ENCODE assay signal across 7 cellular contexts in genomic region chr7:55472406-55472805, GRCh38.
DNase-seq lines count a peak whose midpoint lies in the region; ATAC-seq, FAIRE-seq and TF ChIP-seq lines count a peak whose summit lies in the region.
"Not testable (repeated sequence)": the region's sequence is repeated elsewhere in the genome, so short reads cannot be mapped to it uniquely, and the experiment has no call there.

No MANE protein-coding gene starts in this region.

- H3K27ac ChIP-seq in CD4-positive, CD25-positive, alpha-beta regulatory T cell (ENCODE audit: insufficient read depth, low read length, poor library complexity, severe bottlenecking); K562 (ENCODE audit: extremely low read depth, low read depth, low read length); endothelial cell of umbilical vein (ENCODE audit: insufficient read depth, low read depth, low read length): not testable (repeated sequence)

- not testable (repeated sequence) for DNase-seq in CD4-positive, CD25-positive, alpha-beta regulatory T cell; GM12892 (ENCODE audit: insufficient read length); HTR-8/SVneo (ENCODE audit: insufficient read length, low spot score); activated CD8-positive, alpha-beta T cell treated with anti-CD3 and anti-CD28 coated beads, Interleukin-2, amount 10 ng/mL, durations not matched to agents 7 days and 5 days; K562 (ENCODE audit: extremely low read depth in 1 of 4, low spot score in 3 of 4); endothelial cell of umbilical vein (ENCODE audit: low read depth, low spot score); stimulated activated effector memory CD8-positive, alpha-beta T cell treated with anti-CD3 and anti-CD28 coated beads, Interleukin-12 subunit alpha, Interleukin-12 subunit beta, amount 100 ng/mL, for 72 hours (ENCODE audit: low spot score in 2 of 2)

- peaks cover 28% of the 10 kb centered on the region for H3K36me3 Mint-ChIP-seq in CD4-positive, CD25-positive, alpha-beta regulatory T cell
- H3K36me3 Mint-ChIP-seq in activated CD8-positive, alpha-beta T cell treated with anti-CD3 and anti-CD28 coated beads, Interleukin-2, amount 10 ng/mL, durations not matched to agents 7 days and 5 days (ENCODE audit: low read depth) = peaks cover 31% of the 10 kb centered on the region
- peaks cover 28% of the 10 kb centered on the region for H3K36me3 Mint-ChIP-seq in stimulated activated effector memory CD8-positive, alpha-beta T cell treated with anti-CD3 and anti-CD28 coated beads, Interleukin-12 subunit alpha, Interleukin-12 subunit beta, amount 100 ng/mL, for 72 hours

- H3K27me3 ChIP-seq in CD4-positive, CD25-positive, alpha-beta regulatory T cell (ENCODE audit: control insufficient read depth, insufficient read depth, low read length); K562 (ENCODE audit: control insufficient read depth in 2 of 2, insufficient read depth in 2 of 2, low read length in 2 of 2); endothelial cell of umbilical vein (ENCODE audit: control insufficient read depth in 2 of 2, insufficient read depth in 2 of 2, low read length in 2 of 2): not testable (repeated sequence)

- intact Hi-C loops in K562 (cut with micrococcal nuclease); endothelial cell of umbilical vein (cut with micrococcal nuclease): not testable (repeated sequence)

- not testable (repeated sequence) for H4K20me1 ChIP-seq in K562 (replicated peaks; ENCODE audit: control insufficient read depth, insufficient read depth, low read length); endothelial cell of umbilical vein (replicated peaks; ENCODE audit: control insufficient read depth, extremely low read depth, insufficient read depth, low read length)

- not testable (repeated sequence) for BruUV-seq in K562 (replicated peaks; lab: Mats Ljungman, UMichigan); endothelial cell of umbilical vein (replicated peaks; lab: Mats Ljungman, UMichigan)

- POLR2A ChIA-PET in activated CD8-positive, alpha-beta T cell treated with anti-CD3 and anti-CD28 coated beads, Interleukin-2, amount 10 ng/mL, durations not matched to agents 7 days and 5 days (lab: Charles Lee); K562 (lab: Yijun Ruan, JAX); endothelial cell of umbilical vein (lab: Charles Lee): not testable (repeated sequence)

- H3K27me3 Mint-ChIP-seq in CD4-positive, CD25-positive, alpha-beta regulatory T cell; activated CD8-positive, alpha-beta T cell treated with anti-CD3 and anti-CD28 coated beads, Interleukin-2, amount 10 ng/mL, durations not matched to agents 7 days and 5 days (ENCODE audit: low read depth): not testable (repeated sequence)

- not testable (repeated sequence) for TF ChIP-seq POLR2A in GM12892 (IDR thresholded peaks at IDR 0.05; ENCODE audit: low read depth, low read length); K562 (conservative IDR thresholded peaks at IDR 0.05); endothelial cell of umbilical vein (IDR thresholded peaks at IDR 0.05; ENCODE audit: low read depth, low read length)

- not testable (repeated sequence) for H3K9me3 Mint-ChIP-seq in CD4-positive, CD25-positive, alpha-beta regulatory T cell; activated CD8-positive, alpha-beta T cell treated with anti-CD3 and anti-CD28 coated beads, Interleukin-2, amount 10 ng/mL, durations not matched to agents 7 days and 5 days (ENCODE audit: insufficient read depth); stimulated activated effector memory CD8-positive, alpha-beta T cell treated with anti-CD3 and anti-CD28 coated beads, Interleukin-12 subunit alpha, Interleukin-12 subunit beta, amount 100 ng/mL, for 72 hours

- peak overlapping the region in 1 of 4 donors; percentile 73 for H3K4me3 Mint-ChIP-seq in CD4-positive, CD25-positive, alpha-beta regulatory T cell
- H3K4me3 Mint-ChIP-seq in activated CD8-positive, alpha-beta T cell treated with anti-CD3 and anti-CD28 coated beads, Interleukin-2, amount 10 ng/mL, durations not matched to agents 7 days and 5 days; stimulated activated effector memory CD8-positive, alpha-beta T cell treated with anti-CD3 and anti-CD28 coated beads, Interleukin-12 subunit alpha, Interleukin-12 subunit beta, amount 100 ng/mL, for 72 hours: not testable (repeated sequence)

- not testable (repeated sequence) for H3K4me3 ChIP-seq in CD4-positive, CD25-positive, alpha-beta regulatory T cell (ENCODE audit: low read depth, low read length); K562; endothelial cell of umbilical vein (replicated peaks in 1 of 3; ENCODE audit: insufficient read depth in 1 of 3, low read depth in 1 of 3, low read length in 3 of 3)

- TF ChIP-seq CTCF in K562 (IDR thresholded peaks at IDR 0.05 in 2 of 3, conservative IDR thresholded peaks at IDR 0.05 in 1 of 3; ENCODE audit: insufficient read depth in 2 of 3, low read depth in 1 of 3, low read length in 3 of 3); endothelial cell of umbilical vein (IDR thresholded peaks at IDR 0.05; ENCODE audit: extremely low read depth in 1 of 2, insufficient read depth in 1 of 2, low read depth in 1 of 2, low read length in 2 of 2): not testable (repeated sequence)

- peaks cover 32 to 85% (median 67%) of the 10 kb centered on the region in 4 donors for H3K4me1 Mint-ChIP-seq in CD4-positive, CD25-positive, alpha-beta regulatory T cell
- H3K4me1 Mint-ChIP-seq in activated CD8-positive, alpha-beta T cell treated with anti-CD3 and anti-CD28 coated beads, Interleukin-2, amount 10 ng/mL, durations not matched to agents 7 days and 5 days (ENCODE audit: low read depth) = peaks cover 62% of the 10 kb centered on the region
- H3K4me1 Mint-ChIP-seq in stimulated activated effector memory CD8-positive, alpha-beta T cell treated with anti-CD3 and anti-CD28 coated beads, Interleukin-12 subunit alpha, Interleukin-12 subunit beta, amount 100 ng/mL, for 72 hours = peaks cover 63% of the 10 kb centered on the region

- H3K36me3 ChIP-seq in CD4-positive, CD25-positive, alpha-beta regulatory T cell (ENCODE audit: control insufficient read depth, insufficient read depth, low read length); K562 (ENCODE audit: control insufficient read depth, insufficient read depth, low read length): not testable (repeated sequence)
- peaks cover 2 to 26% of the 10 kb centered on the region in 2 experiments for H3K36me3 ChIP-seq in endothelial cell of umbilical vein (ENCODE audit: control insufficient read depth in 2 of 2, extremely low read depth in 1 of 2, insufficient read depth in 2 of 2, low read length in 2 of 2)

- WGBS in K562 (ENCODE audit: insufficient coverage, low coverage, missing lambda C conversion rate) = no CpG with 5 or more reads among the region's 14 CpGs

- CTCF ChIA-PET in activated CD8-positive, alpha-beta T cell treated with anti-CD3 and anti-CD28 coated beads, Interleukin-2, amount 10 ng/mL, durations not matched to agents 7 days and 5 days (lab: Charles Lee); K562 (lab: Yijun Ruan, JAX; ENCODE audit: low intra/inter-chr PET ratio); endothelial cell of umbilical vein (lab: Charles Lee): not testable (repeated sequence)

- in situ Hi-C loops in K562 (cut with MboI) = not testable (repeated sequence)

- H2AFZ ChIP-seq in K562 (ENCODE audit: low read depth, low read length); endothelial cell of umbilical vein (ENCODE audit: low read depth, low read length): not testable (repeated sequence)

- H3K9me3 ChIP-seq in CD4-positive, CD25-positive, alpha-beta regulatory T cell (ENCODE audit: control insufficient read depth in 2 of 2, low read length in 2 of 2); K562 (replicated peaks; ENCODE audit: control insufficient read depth, insufficient read depth, low read depth, low read length); endothelial cell of umbilical vein (replicated peaks; ENCODE audit: control insufficient read depth, insufficient read depth, low read length): not testable (repeated sequence)

- H3K9me1 ChIP-seq in K562 (ENCODE audit: control insufficient read depth, insufficient read depth, low read length); endothelial cell of umbilical vein (replicated peaks; ENCODE audit: control insufficient read depth, extremely low read depth, insufficient read depth, low read length): not testable (repeated sequence)

- not testable (repeated sequence) for H3K79me2 ChIP-seq in K562 (ENCODE audit: control insufficient read depth, insufficient read depth, low read length); endothelial cell of umbilical vein (ENCODE audit: control insufficient read depth, insufficient read depth, low read length)

- ATAC-seq in CD4-positive, CD25-positive, alpha-beta regulatory T cell (ENCODE audit: low read depth in 2 of 2); K562; stimulated activated effector memory CD8-positive, alpha-beta T cell treated with anti-CD3 and anti-CD28 coated beads, Interleukin-12 subunit alpha, Interleukin-12 subunit beta, amount 100 ng/mL, for 72 hours: not testable (repeated sequence)
- ATAC-seq in activated CD8-positive, alpha-beta T cell treated with anti-CD3 and anti-CD28 coated beads, Interleukin-2, amount 10 ng/mL, durations not matched to agents 7 days and 5 days = peak; percentile 29

- H3K4me1 ChIP-seq in CD4-positive, CD25-positive, alpha-beta regulatory T cell (ENCODE audit: control insufficient read depth, insufficient read depth, low read length, poor library complexity, severe bottlenecking) = peaks cover 85% of the 10 kb centered on the region
- not testable (repeated sequence) for H3K4me1 ChIP-seq in K562 (replicated peaks in 1 of 2; ENCODE audit: control insufficient read depth in 2 of 2, insufficient read depth in 2 of 2, low read length in 2 of 2); endothelial cell of umbilical vein (ENCODE audit: control insufficient read depth, extremely low read depth, insufficient read depth, low read length)

- H3K27ac Mint-ChIP-seq in CD4-positive, CD25-positive, alpha-beta regulatory T cell = peak overlapping the region in 2 of 3 donors; percentile 96 to 99
- not testable (repeated sequence) for H3K27ac Mint-ChIP-seq in activated CD8-positive, alpha-beta T cell treated with anti-CD3 and anti-CD28 coated beads, Interleukin-2, amount 10 ng/mL, durations not matched to agents 7 days and 5 days
- H3K27ac Mint-ChIP-seq in stimulated activated effector memory CD8-positive, alpha-beta T cell treated with anti-CD3 and anti-CD28 coated beads, Interleukin-12 subunit alpha, Interleukin-12 subunit beta, amount 100 ng/mL, for 72 hours = peak overlapping the region; percentile 58

- H3K4me2 ChIP-seq in K562 (ENCODE audit: insufficient read depth, low read length); endothelial cell of umbilical vein (ENCODE audit: insufficient read depth, low read length): not testable (repeated sequence)

- dilution Hi-C loops in endothelial cell of umbilical vein (cut with MboI; ENCODE audit: extremely low pct_ligation_motif_present, low sequenced_read_pairs) = not testable (repeated sequence)

- TF ChIP-seq RAD21 in K562 (CRISPR knock-in tag; conservative IDR thresholded peaks at IDR 0.05 in 1 of 2, IDR thresholded peaks at IDR 0.05 in 1 of 2) = not testable (repeated sequence)

- not testable (repeated sequence) for H3K9ac ChIP-seq in K562 (ENCODE audit: insufficient read depth in 1 of 2, low read depth in 2 of 2, low read length in 2 of 2); endothelial cell of umbilical vein (replicated peaks; ENCODE audit: extremely low read depth, insufficient read depth, low read length)

- FAIRE-seq in GM12892 (lab: Jason Lieb, UNC) (peak; percentile 53), HTR-8/SVneo (lab: Jason Lieb, UNC) (peak; percentile 88), K562 (lab: Jason Lieb, UNC) (peak; percentile 79), endothelial cell of umbilical vein (lab: Jason Lieb, UNC) (peak; percentile 59)

- not testable (repeated sequence) for TF ChIP-seq EP300 in K562 (IDR thresholded peaks at IDR 0.05; ENCODE audit: low read length)
